Comparison of ENCODE assay signal across 27 cellular contexts in genomic region chr14:23103581-23103980, GRCh38. TPM values are rescaled to one million over a fixed set of nuclear protein-coding genes. Genes with fewer than 3 reads are reported as not detected.
DNase-seq lines count a peak whose midpoint lies in the region; ATAC-seq, FAIRE-seq and TF ChIP-seq lines count a peak whose summit lies in the region.
"Had no signal": no experiment of that assay in that cellular context is flagged by ENCODE, and none has a peak within 500 bp of the region (broad histone marks: within the 10 kb centered on the region; RNA-seq: fewer than 3 reads in every experiment).

No MANE protein-coding gene starts in this region.

- H3K36me3 ChIP-seq in HepG2 (replicated peaks in 1 of 2; ENCODE audit: control insufficient read depth in 1 of 2, insufficient read depth in 2 of 2, low read length in 2 of 2) (peaks cover under 1 to 8% of the 10 kb centered on the region in 2 experiments; a peak in 4 of 5 replicates), right lobe of liver (no peaks in the 10 kb centered on the region)
- peaks cover 0 to under 1% (median 0%) of the 10 kb centered on the region in 3 experiments for H3K36me3 ChIP-seq in naive thymus-derived CD4-positive, alpha-beta T cell (ENCODE audit: control insufficient read depth in 2 of 3, insufficient read depth in 3 of 3, low read length in 3 of 3)
- H3K36me3 ChIP-seq: BE2C had no signal

- H3K4me3 ChIP-seq in HepG2 (replicated peaks in 1 of 3; ENCODE audit: insufficient read depth in 1 of 3, low read depth in 2 of 3, low read length in 3 of 3) (no peak overlapping the region), right lobe of liver (no peak overlapping the region), coronary artery (no peak overlapping the region)
- H3K4me3 ChIP-seq in naive thymus-derived CD4-positive, alpha-beta T cell (ENCODE audit: low read length) = no peak overlapping the region
- H3K4me3 ChIP-seq: A549; BLaER1 treated with 17β-estradiol and CSF1 and Interleukin-3, amounts not matched to agents 10 nM and 100 nM; GM12878; HAP-1 had no signal

- H3K4me1 ChIP-seq in HepG2 (ENCODE audit: insufficient read depth, low read length) (peaks cover 40% of the 10 kb centered on the region), right lobe of liver (peaks cover 0 to 11% (median 0%) of the 10 kb centered on the region in 4 donors)
- H3K4me1 ChIP-seq in naive thymus-derived CD4-positive, alpha-beta T cell (ENCODE audit: control insufficient read depth in 2 of 2, insufficient read depth in 2 of 2, low read length in 2 of 2) = no peaks in the 10 kb centered on the region
- H3K4me1 ChIP-seq: BE2C, HAP-1 had no signal

- H3K27me3 Mint-ChIP-seq in naive thymus-derived CD4-positive, alpha-beta T cell = peaks cover 0 to 5% (median 0%) of the 10 kb centered on the region in 5 donors
- H3K27me3 Mint-ChIP-seq: CD4-positive, alpha-beta T cell; CD8-positive, alpha-beta memory T cell had no signal

- TF ChIP-seq EP300 in HepG2 (IDR thresholded peaks at IDR 0.05; ENCODE audit: low read depth in 2 of 2, low read length in 2 of 2) (no peak), HepG2 (CRISPR knock-in tag; IDR thresholded peaks at IDR 0.05; ENCODE audit: borderline replicate concordance) (no peak)

- peaks cover 0 to 20% (median 3%) of the 10 kb centered on the region in 7 donors for H3K4me1 Mint-ChIP-seq in naive thymus-derived CD4-positive, alpha-beta T cell

- H3K27me3 ChIP-seq in HepG2 (ENCODE audit: control insufficient read depth in 1 of 2, insufficient read depth in 2 of 2, low read length in 2 of 2) = peaks cover 8 to 45% of the 10 kb centered on the region in 2 experiments
- no peaks in the 10 kb centered on the region for H3K27me3 ChIP-seq in right lobe of liver
- H3K27me3 ChIP-seq in naive thymus-derived CD4-positive, alpha-beta T cell (ENCODE audit: control insufficient read depth in 2 of 2, insufficient read depth in 2 of 2, low read length in 2 of 2) = no peaks in the 10 kb centered on the region
- H3K27me3 ChIP-seq: BLaER1 treated with 17β-estradiol and CSF1 and Interleukin-3, amounts not matched to agents 10 nM and 100 nM had no signal

- BruUV-seq in HepG2 (replicated peaks; lab: Mats Ljungman, UMichigan) = no TSS peak

- intact Hi-C loops in HepG2 (cut with micrococcal nuclease; ENCODE audit: unreplicated experiment) (no loop called here), right lobe of liver (cut with DNase I) (no loop called here)
- intact Hi-C loops in naive thymus-derived CD4-positive, alpha-beta T cell (cut with micrococcal nuclease) = no loop called here

- no peak overlapping the region for H3K9ac ChIP-seq in HepG2 (ENCODE audit: insufficient read depth, low read depth, low read length)

- no peaks in the 10 kb centered on the region for H4K20me1 ChIP-seq in HepG2 (ENCODE audit: insufficient read depth, low read length)

- H3K27ac ChIP-seq in HepG2 (ENCODE audit: extremely low read length, insufficient read depth, low read length) (no peak overlapping the region), right lobe of liver (no peak overlapping the region), coronary artery (no peak overlapping the region)
- no peak overlapping the region for H3K27ac ChIP-seq in naive thymus-derived CD4-positive, alpha-beta T cell (ENCODE audit: low read depth, low read length)
- H3K27ac ChIP-seq: A549; BLaER1 treated with 17β-estradiol and CSF1 and Interleukin-3, amounts not matched to agents 10 nM and 100 nM had no signal

- CTCF ChIA-PET in HepG2 (lab: Yijun Ruan, JAX; ENCODE audit: low intra/inter-chr PET ratio, low total read pairs) = no interaction called here
- CTCF ChIA-PET in naive thymus-derived CD4-positive, alpha-beta T cell (lab: Charles Lee) = interaction anchor here (0.6 to 1.9 kb wide), 4 partner anchors 9 to 117 kb away, joined by 3 to 9 read pairs (median 4); partner anchors contain the start of gene ACIN1

- POLR2A ChIA-PET in HepG2 (lab: Yijun Ruan, JAX) = interaction anchor here (1.4 to 4.5 kb wide), 2 partner anchors 9 to 122 kb away, joined by 3 to 52 read pairs; partner anchors contain the start of genes ACIN1 and C14orf119
- POLR2A ChIA-PET in naive thymus-derived CD4-positive, alpha-beta T cell (lab: Charles Lee) = interaction anchor here (1.8 kb wide), 1 partner anchor 8 kb away, joined by 5 read pairs; the partner anchor contains the start of genes ACIN1 and C14orf119

- no peak for ATAC-seq in HepG2
- no peak for ATAC-seq in right lobe of liver
- ATAC-seq in naive thymus-derived CD4-positive, alpha-beta T cell = no peak
- ATAC-seq: GM12878 had no signal

- DNase-seq in HepG2 (ENCODE audit: low spot score) (no peak), right lobe of liver (no peak), coronary artery (ENCODE audit: low spot score) (peak; percentile 45), mesenteric fat pad (ENCODE audit: low spot score) (peak; percentile 28), midbrain (lab: John Stamatoyannopoulos, UW) (no peak), epidermal melanocyte (ENCODE audit: insufficient read length, low spot score) (no peak)
- peak; percentile 1 for DNase-seq in stimulated activated CD8-positive, alpha-beta memory T cell treated with anti-CD3 and anti-CD28 coated beads, Interleukin-4, amount 100 ng/mL, for 48 hours
- no peak for DNase-seq in naive thymus-derived CD4-positive, alpha-beta T cell
- DNase-seq: 8988T; ACHN; AML-193; BE2C; CD4-positive, alpha-beta T cell; CD8-positive, alpha-beta memory T cell; DMS 273 treated with DMSO at 0.1 percent for 48 hours; DMS79; EL; GDM1; GOT3 had no signal

- TF ChIP-seq POLR2A in HepG2 (IDR thresholded peaks at IDR 0.05; ENCODE audit: insufficient read depth in 1 of 2, low read depth in 2 of 2, low read length in 2 of 2) (no peak), right lobe of liver (IDR thresholded peaks at IDR 0.05) (no peak)

- no peaks in the 10 kb centered on the region for H3K79me2 ChIP-seq in HepG2 (ENCODE audit: insufficient read depth, low read length)

- H3K27ac Mint-ChIP-seq in naive thymus-derived CD4-positive, alpha-beta T cell = peak overlapping the region in 1 of 9 donors; percentile 80
- H3K27ac Mint-ChIP-seq: CD4-positive, alpha-beta T cell had no signal

- in situ Hi-C loops in HepG2 (cut with HindIII; ENCODE audit: extremely low pct_ligation_motif_present, low pct_unique_long_range_greater_than_20kb) = no loop called here

- TF ChIP-seq CTCF in HepG2 (CRISPR knock-in tag; IDR thresholded peaks at IDR 0.05) = no peak
- no peak for TF ChIP-seq CTCF in right lobe of liver (IDR thresholded peaks at IDR 0.05)
- TF ChIP-seq CTCF in coronary artery (IDR thresholded peaks at IDR 0.05) = no peak

- H3K9me3 Mint-ChIP-seq in naive thymus-derived CD4-positive, alpha-beta T cell = no peaks in the 10 kb centered on the region
- H3K9me3 Mint-ChIP-seq: CD14-positive monocyte; CD4-positive, alpha-beta T cell; CD8-positive, alpha-beta memory T cell had no signal

- no peak overlapping the region for H3K4me3 Mint-ChIP-seq in naive thymus-derived CD4-positive, alpha-beta T cell
- H3K4me3 Mint-ChIP-seq: CD14-positive monocyte; CD4-positive, alpha-beta T cell; CD8-positive, alpha-beta memory T cell had no signal

- WGBS in HepG2 (ENCODE audit: low lambda C conversion rate) = 43% methylated on average over 4 of the region's 4 CpGs
- 76% methylated on average over 4 of the region's 4 CpGs for WGBS in right lobe of liver (ENCODE audit: insufficient coverage, low coverage, low lambda C conversion rate, missing lambda C conversion rate)

- peaks cover 0 to 8% (median 6%) of the 10 kb centered on the region in 5 donors for H3K36me3 Mint-ChIP-seq in naive thymus-derived CD4-positive, alpha-beta T cell

- FAIRE-seq in HepG2 (lab: Jason Lieb, UNC) = no peak
- FAIRE-seq: A549, D721Med, GM12878, GM19239, H54 had no signal

- no peak overlapping the region for H3K4me2 ChIP-seq in HepG2 (ENCODE audit: low read depth, low read length)
- H3K4me2 ChIP-seq: A549; BLaER1 treated with 17β-estradiol and CSF1 and Interleukin-3, amounts not matched to agents 10 nM and 100 nM had no signal

- H3K9me3 ChIP-seq in HepG2 (ENCODE audit: low read length) (no peaks in the 10 kb centered on the region), right lobe of liver (no peaks in the 10 kb centered on the region)
- no peaks in the 10 kb centered on the region for H3K9me3 ChIP-seq in naive thymus-derived CD4-positive, alpha-beta T cell (ENCODE audit: control insufficient read depth in 2 of 3, low read length in 3 of 3)
- H3K9me3 ChIP-seq: A549, BE2C had no signal

- no peak overlapping the region for H2AFZ ChIP-seq in HepG2 (ENCODE audit: low read length)

- TF ChIP-seq RAD21 in HepG2 (CRISPR knock-in tag; IDR thresholded peaks at IDR 0.05) = no peak

RNA-seq across cellular contexts. Expression of gene CIROP, which starts 1.2 kb away (rescaled TPM):
- total RNA-seq in HepG2 (2016; rRNA removed; fragmentation: Illumina TruSeq; extraction: Trizol) (not detected in 2 replicates), right lobe of liver (not detected), mesenteric fat pad (not detected)
- total RNA-seq in HepG2 (2016; cell fraction: cytosol; rRNA removed; fragmentation: Illumina TruSeq; extraction: Trizol; ENCODE audit: low read depth) = not detected in 2 replicates
- not detected in 2 replicates for total RNA-seq in HepG2 (2016; cell fraction: insoluble cytoplasmic fraction; rRNA removed; fragmentation: Illumina TruSeq; extraction: Trizol)
- total RNA-seq in HepG2 (2016; cell fraction: membrane; rRNA removed; fragmentation: Illumina TruSeq; extraction: Trizol) = not detected in 2 replicates
- not detected in 2 replicates for total RNA-seq in HepG2 (2016; cell fraction: nucleus; rRNA removed; fragmentation: Illumina TruSeq; extraction: Trizol)
- polyA plus RNA-seq in HepG2 (2011; rRNA removed) = 0.07 and 0.14 TPM in 2 replicates
- polyA plus RNA-seq in HepG2 (2011; cell fraction: cytosol; rRNA removed) = 0.05 and 0.14 TPM in 2 replicates
- polyA plus RNA-seq in HepG2 (2011; cell fraction: nucleus; rRNA removed) = 0.18 and 0.59 TPM in 2 replicates
- 0.05 and 0.12 TPM in 2 replicates for polyA plus RNA-seq in HepG2 (2012)
- polyA plus RNA-seq in HepG2 (2016; cell fraction: cytosol; fragmentation: Illumina TruSeq; extraction: Trizol; ENCODE audit: low read depth) = not detected in 2 replicates
- not detected in 2 replicates for polyA plus RNA-seq in HepG2 (2016; cell fraction: insoluble cytoplasmic fraction; fragmentation: Illumina TruSeq; extraction: Trizol; ENCODE audit: low read depth)
- polyA plus RNA-seq in HepG2 (2016; cell fraction: membrane; fragmentation: Illumina TruSeq; extraction: Trizol; ENCODE audit: low read depth) = not detected in 2 replicates
- not detected in 2 replicates for polyA plus RNA-seq in HepG2 (2016; cell fraction: nucleus; fragmentation: Illumina TruSeq; extraction: Trizol; ENCODE audit: insufficient read depth, low read depth)
- 0.12 TPM in 1 of 2 replicates, not detected in the other for polyA minus RNA-seq in HepG2 (2011; rRNA and poly(A)+ RNA removed; ENCODE audit: low replicate concordance)
- polyA minus RNA-seq in HepG2 (2011; cell fraction: cytosol; rRNA and poly(A)+ RNA removed) = not detected in 2 replicates
- polyA minus RNA-seq in HepG2 (2011; cell fraction: nucleus; rRNA and poly(A)+ RNA removed) = not detected in 2 replicates
- total RNA-seq in naive thymus-derived CD4-positive, alpha-beta T cell = not detected
- not detected for polyA plus RNA-seq in naive thymus-derived CD4-positive, alpha-beta T cell
- total RNA-seq: CD4-positive, alpha-beta T cell; CD8-positive, alpha-beta memory T cell; GM12878 had no signal
- polyA plus RNA-seq: A549; CD14-positive monocyte; CD8-positive, alpha-beta memory T cell; GM12878 had no signal

RNA-seq across cellular contexts. Expression of gene C14orf119, which starts 8.3 kb away (rescaled TPM):
- 206 and 299 TPM in 2 replicates for total RNA-seq in HepG2 (2016; rRNA removed; fragmentation: Illumina TruSeq; extraction: Trizol)
- 51.0 and 54.6 TPM in 2 replicates for total RNA-seq in HepG2 (2016; cell fraction: cytosol; rRNA removed; fragmentation: Illumina TruSeq; extraction: Trizol; ENCODE audit: low read depth)
- total RNA-seq in HepG2 (2016; cell fraction: insoluble cytoplasmic fraction; rRNA removed; fragmentation: Illumina TruSeq; extraction: Trizol) = 204 and 326 TPM in 2 replicates
- total RNA-seq in HepG2 (2016; cell fraction: membrane; rRNA removed; fragmentation: Illumina TruSeq; extraction: Trizol) = 66.2 and 72.9 TPM in 2 replicates
- 67.0 and 72.0 TPM in 2 replicates for total RNA-seq in HepG2 (2016; cell fraction: nucleus; rRNA removed; fragmentation: Illumina TruSeq; extraction: Trizol)
- 104 and 117 TPM in 2 replicates for polyA plus RNA-seq in HepG2 (2011; rRNA removed)
- 125 and 157 TPM in 2 replicates for polyA plus RNA-seq in HepG2 (2011; cell fraction: cytosol; rRNA removed)
- polyA plus RNA-seq in HepG2 (2011; cell fraction: nucleus; rRNA removed) = 52.9 and 72.4 TPM in 2 replicates
- 79.1 and 104 TPM in 2 replicates for polyA plus RNA-seq in HepG2 (2012)
- 39.1 and 40.5 TPM in 2 replicates for polyA plus RNA-seq in HepG2 (2016; cell fraction: cytosol; fragmentation: Illumina TruSeq; extraction: Trizol; ENCODE audit: low read depth)
- polyA plus RNA-seq in HepG2 (2016; cell fraction: insoluble cytoplasmic fraction; fragmentation: Illumina TruSeq; extraction: Trizol; ENCODE audit: low read depth) = 290 and 316 TPM in 2 replicates
- 46.1 and 51.5 TPM in 2 replicates for polyA plus RNA-seq in HepG2 (2016; cell fraction: membrane; fragmentation: Illumina TruSeq; extraction: Trizol; ENCODE audit: low read depth)
- 112 and 120 TPM in 2 replicates for polyA plus RNA-seq in HepG2 (2016; cell fraction: nucleus; fragmentation: Illumina TruSeq; extraction: Trizol; ENCODE audit: insufficient read depth, low read depth)
- polyA minus RNA-seq in HepG2 (2011; rRNA and poly(A)+ RNA removed; ENCODE audit: low replicate concordance) = 101 and 161 TPM in 2 replicates
- polyA minus RNA-seq in HepG2 (2011; cell fraction: cytosol; rRNA and poly(A)+ RNA removed) = 54.7 and 61.1 TPM in 2 replicates
- polyA minus RNA-seq in HepG2 (2011; cell fraction: nucleus; rRNA and poly(A)+ RNA removed) = 24.1 and 38.5 TPM in 2 replicates
- total RNA-seq in right lobe of liver = 10 to 100 TPM; 10.7 to 22.6 (median 14.1) TPM
- 50.5 TPM for total RNA-seq in mesenteric fat pad
- total RNA-seq in naive thymus-derived CD4-positive, alpha-beta T cell = 10 to 100 TPM in 4 of 5 experiments, 1 to 10 TPM in 1; 6.0 to 49.9 (median 43.4) TPM
- 100 to 1,000 TPM in 1 of 2 donors, 10 to 100 TPM in 1; 80.4 to 169 TPM for polyA plus RNA-seq in naive thymus-derived CD4-positive, alpha-beta T cell

RNA-seq across cellular contexts. Expression of gene ACIN1, which starts 8.6 kb away (rescaled TPM):
- total RNA-seq in HepG2 (2016; rRNA removed; fragmentation: Illumina TruSeq; extraction: Trizol) (102 and 165 TPM in 2 replicates), right lobe of liver (10 to 100 TPM; 40.5 to 66.1 (median 52.9) TPM), mesenteric fat pad (137 TPM)
- 71.3 and 71.5 TPM in 2 replicates for total RNA-seq in HepG2 (2016; cell fraction: cytosol; rRNA removed; fragmentation: Illumina TruSeq; extraction: Trizol; ENCODE audit: low read depth)
- 79.7 and 163 TPM in 2 replicates for total RNA-seq in HepG2 (2016; cell fraction: insoluble cytoplasmic fraction; rRNA removed; fragmentation: Illumina TruSeq; extraction: Trizol)
- total RNA-seq in HepG2 (2016; cell fraction: membrane; rRNA removed; fragmentation: Illumina TruSeq; extraction: Trizol) = 59.8 and 62.7 TPM in 2 replicates
- 344 and 371 TPM in 2 replicates for total RNA-seq in HepG2 (2016; cell fraction: nucleus; rRNA removed; fragmentation: Illumina TruSeq; extraction: Trizol)
- polyA plus RNA-seq in HepG2 (2011; rRNA removed) = 183 and 222 TPM in 2 replicates
- polyA plus RNA-seq in HepG2 (2011; cell fraction: cytosol; rRNA removed) = 64.2 and 64.8 TPM in 2 replicates
- 997 and 1,030 TPM in 2 replicates for polyA plus RNA-seq in HepG2 (2011; cell fraction: nucleus; rRNA removed)
- polyA plus RNA-seq in HepG2 (2012) = 155 and 156 TPM in 2 replicates
- polyA plus RNA-seq in HepG2 (2016; cell fraction: cytosol; fragmentation: Illumina TruSeq; extraction: Trizol; ENCODE audit: low read depth) = 17.6 and 21.0 TPM in 2 replicates
- 105 and 132 TPM in 2 replicates for polyA plus RNA-seq in HepG2 (2016; cell fraction: insoluble cytoplasmic fraction; fragmentation: Illumina TruSeq; extraction: Trizol; ENCODE audit: low read depth)
- polyA plus RNA-seq in HepG2 (2016; cell fraction: membrane; fragmentation: Illumina TruSeq; extraction: Trizol; ENCODE audit: low read depth) = 29.3 and 37.8 TPM in 2 replicates
- 1,263 and 1,283 TPM in 2 replicates for polyA plus RNA-seq in HepG2 (2016; cell fraction: nucleus; fragmentation: Illumina TruSeq; extraction: Trizol; ENCODE audit: insufficient read depth, low read depth)
- polyA minus RNA-seq in HepG2 (2011; rRNA and poly(A)+ RNA removed; ENCODE audit: low replicate concordance) = 122 and 152 TPM in 2 replicates
- 39.4 and 46.3 TPM in 2 replicates for polyA minus RNA-seq in HepG2 (2011; cell fraction: cytosol; rRNA and poly(A)+ RNA removed)
- 630 and 693 TPM in 2 replicates for polyA minus RNA-seq in HepG2 (2011; cell fraction: nucleus; rRNA and poly(A)+ RNA removed)
- total RNA-seq in naive thymus-derived CD4-positive, alpha-beta T cell = 100 to 1,000 TPM; 222 to 360 (median 301) TPM
- 10 to 100 TPM in 1 of 2 donors, 1 to 10 TPM in 1; 8.7 to 18.6 TPM for polyA plus RNA-seq in naive thymus-derived CD4-positive, alpha-beta T cell

RNA-seq across cellular contexts. Expression of gene CEBPE, which starts 15.5 kb away (rescaled TPM):
- total RNA-seq in HepG2 (2016; rRNA removed; fragmentation: Illumina TruSeq; extraction: Trizol) (0.11 TPM in 1 of 2 replicates, not detected in the other), right lobe of liver (under 1 TPM in 2 of 6 experiments, not detected in 4; 0.13 to 0.18 TPM), mesenteric fat pad (not detected)
- total RNA-seq in HepG2 (2016; cell fraction: cytosol; rRNA removed; fragmentation: Illumina TruSeq; extraction: Trizol; ENCODE audit: low read depth) = not detected in 2 replicates
- total RNA-seq in HepG2 (2016; cell fraction: insoluble cytoplasmic fraction; rRNA removed; fragmentation: Illumina TruSeq; extraction: Trizol) = 0.12 TPM in 1 of 2 replicates, not detected in the other
- total RNA-seq in HepG2 (2016; cell fraction: membrane; rRNA removed; fragmentation: Illumina TruSeq; extraction: Trizol) = 0.17 TPM in 1 of 2 replicates, not detected in the other
- total RNA-seq in HepG2 (2016; cell fraction: nucleus; rRNA removed; fragmentation: Illumina TruSeq; extraction: Trizol) = not detected in 2 replicates
- polyA plus RNA-seq in HepG2 (2011; rRNA removed) = 0.09 and 0.10 TPM in 2 replicates
- polyA plus RNA-seq in HepG2 (2011; cell fraction: cytosol; rRNA removed) = 0.10 and 0.13 TPM in 2 replicates
- polyA plus RNA-seq in HepG2 (2011; cell fraction: nucleus; rRNA removed) = 0.10 TPM in 1 of 2 replicates, not detected in the other
- 0.09 TPM in 1 of 2 replicates, not detected in the other for polyA plus RNA-seq in HepG2 (2012)
- not detected in 2 replicates for polyA plus RNA-seq in HepG2 (2016; cell fraction: cytosol; fragmentation: Illumina TruSeq; extraction: Trizol; ENCODE audit: low read depth)
- polyA plus RNA-seq in HepG2 (2016; cell fraction: insoluble cytoplasmic fraction; fragmentation: Illumina TruSeq; extraction: Trizol; ENCODE audit: low read depth) = not detected in 2 replicates
- not detected in 2 replicates for polyA plus RNA-seq in HepG2 (2016; cell fraction: membrane; fragmentation: Illumina TruSeq; extraction: Trizol; ENCODE audit: low read depth)
- polyA plus RNA-seq in HepG2 (2016; cell fraction: nucleus; fragmentation: Illumina TruSeq; extraction: Trizol; ENCODE audit: insufficient read depth, low read depth) = not detected in 2 replicates
- 0.08 and 0.14 TPM in 2 replicates for polyA minus RNA-seq in HepG2 (2011; rRNA and poly(A)+ RNA removed; ENCODE audit: low replicate concordance)
- not detected in 2 replicates for polyA minus RNA-seq in HepG2 (2011; cell fraction: cytosol; rRNA and poly(A)+ RNA removed)
- polyA minus RNA-seq in HepG2 (2011; cell fraction: nucleus; rRNA and poly(A)+ RNA removed) = not detected in 2 replicates
- 1 to 10 TPM in 3 of 5 experiments, under 1 TPM in 2; 0.19 to 1.7 (median 1.2) TPM for total RNA-seq in naive thymus-derived CD4-positive, alpha-beta T cell
- polyA plus RNA-seq in naive thymus-derived CD4-positive, alpha-beta T cell = under 1 TPM; 0.60 to 0.65 TPM
- total RNA-seq: CD4-positive, alpha-beta T cell had no signal
- polyA plus RNA-seq: CD8-positive, alpha-beta memory T cell had no signal

RNA-seq across cellular contexts. Expression of gene CDH24, which starts 46.3 kb away (rescaled TPM):
- total RNA-seq in HepG2 (2016; rRNA removed; fragmentation: Illumina TruSeq; extraction: Trizol) = 0.41 and 0.69 TPM in 2 replicates
- 0.35 and 0.40 TPM in 2 replicates for total RNA-seq in HepG2 (2016; cell fraction: cytosol; rRNA removed; fragmentation: Illumina TruSeq; extraction: Trizol; ENCODE audit: low read depth)
- total RNA-seq in HepG2 (2016; cell fraction: insoluble cytoplasmic fraction; rRNA removed; fragmentation: Illumina TruSeq; extraction: Trizol) = 0.45 and 0.76 TPM in 2 replicates
- total RNA-seq in HepG2 (2016; cell fraction: membrane; rRNA removed; fragmentation: Illumina TruSeq; extraction: Trizol) = 1.1 and 1.2 TPM in 2 replicates
- 0.56 and 0.59 TPM in 2 replicates for total RNA-seq in HepG2 (2016; cell fraction: nucleus; rRNA removed; fragmentation: Illumina TruSeq; extraction: Trizol)
- 0.99 and 1.2 TPM in 2 replicates for polyA plus RNA-seq in HepG2 (2011; rRNA removed)
- polyA plus RNA-seq in HepG2 (2011; cell fraction: cytosol; rRNA removed) = 0.41 and 0.76 TPM in 2 replicates
- polyA plus RNA-seq in HepG2 (2011; cell fraction: nucleus; rRNA removed) = 6.5 and 6.6 TPM in 2 replicates
- 0.50 and 0.55 TPM in 2 replicates for polyA plus RNA-seq in HepG2 (2012)
- 0.59 and 0.70 TPM in 2 replicates for polyA plus RNA-seq in HepG2 (2016; cell fraction: cytosol; fragmentation: Illumina TruSeq; extraction: Trizol; ENCODE audit: low read depth)
- 0.41 and 0.73 TPM in 2 replicates for polyA plus RNA-seq in HepG2 (2016; cell fraction: insoluble cytoplasmic fraction; fragmentation: Illumina TruSeq; extraction: Trizol; ENCODE audit: low read depth)
- 1.0 and 1.2 TPM in 2 replicates for polyA plus RNA-seq in HepG2 (2016; cell fraction: membrane; fragmentation: Illumina TruSeq; extraction: Trizol; ENCODE audit: low read depth)
- 2.5 and 2.8 TPM in 2 replicates for polyA plus RNA-seq in HepG2 (2016; cell fraction: nucleus; fragmentation: Illumina TruSeq; extraction: Trizol; ENCODE audit: insufficient read depth, low read depth)
- 1.1 and 16.3 TPM in 2 replicates for polyA minus RNA-seq in HepG2 (2011; rRNA and poly(A)+ RNA removed; ENCODE audit: low replicate concordance)
- 0.40 and 0.44 TPM in 2 replicates for polyA minus RNA-seq in HepG2 (2011; cell fraction: cytosol; rRNA and poly(A)+ RNA removed)
- 0.90 and 0.99 TPM in 2 replicates for polyA minus RNA-seq in HepG2 (2011; cell fraction: nucleus; rRNA and poly(A)+ RNA removed)
- under 1 TPM; 0.26 to 0.74 (median 0.54) TPM for total RNA-seq in right lobe of liver
- total RNA-seq in mesenteric fat pad = 2.4 TPM
- 1 to 10 TPM; 1.5 to 3.7 (median 2.1) TPM for total RNA-seq in naive thymus-derived CD4-positive, alpha-beta T cell
- under 1 TPM; 0.30 to 0.52 TPM for polyA plus RNA-seq in naive thymus-derived CD4-positive, alpha-beta T cell

Comparison
In these comparisons a context has a peak if more than half of its experiments do, and no peak if none do; other contexts are left out.
1. DNase-seq: peak in coronary artery (single experiment), mesenteric fat pad (single experiment) and stimulated activated CD8-positive, alpha-beta memory T cell treated with anti-CD3 and anti-CD28 coated beads, Interleukin-4, amount 100 ng/mL, for 48 hours (single experiment); none in HepG2 (single experiment), right lobe of liver (0 of 3), midbrain (single experiment), epidermal melanocyte (single experiment) and naive thymus-derived CD4-positive, alpha-beta T cell (0 of 9).